8 cellular contexts compared by ENCODE assay signal in genomic region chr5:127229185-127229889, GRCh38.
A peak's percentile ranks its signal among the peaks of the same experiment; 100 is the strongest.
DNase-seq lines count a peak whose midpoint lies in the region; ATAC-seq and TF ChIP-seq lines count a peak whose summit lies in the region.

No MANE protein-coding gene starts in this region.

- H3K36me3 ChIP-seq in SJSA1 (no peaks in the 10 kb centered on the region), left ventricle myocardium inferior (no peaks in the 10 kb centered on the region), vagina (no peaks in the 10 kb centered on the region)

- TF ChIP-seq POLR2A in vagina (IDR thresholded peaks at IDR 0.05): no peak

- no peaks in the 10 kb centered on the region for H3K36me3 Mint-ChIP-seq in progenitor cell of endocrine pancreas (ENCODE audit: insufficient read depth)

- H3K27me3 ChIP-seq in SJSA1 (replicated peaks): 0 out of 2 replicates have a peak, but pooled peaks cover 6% of the 10 kb centered on the region
- no peaks in the 10 kb centered on the region for H3K27me3 ChIP-seq in left ventricle myocardium inferior (ENCODE audit: low read depth)
- H3K27me3 ChIP-seq in vagina: no peaks in the 10 kb centered on the region

- H3K9me3 ChIP-seq in SJSA1 (replicated peaks) (no peaks in the 10 kb centered on the region), left ventricle myocardium inferior (replicated peaks) (no peaks in the 10 kb centered on the region), vagina (no peaks in the 10 kb centered on the region)

- peak overlapping the region; percentile 78 for H3K27ac Mint-ChIP-seq in progenitor cell of endocrine pancreas

- intact Hi-C loops in left ventricle myocardium inferior (cut with micrococcal nuclease): no loop called here
- intact Hi-C loops in vagina (cut with DNase I): no loop called here

- peak overlapping the region; percentile 64 for H3K4me3 Mint-ChIP-seq in progenitor cell of endocrine pancreas (ENCODE audit: low read depth)

- H3K4me1 Mint-ChIP-seq in progenitor cell of endocrine pancreas (ENCODE audit: low read depth): peaks cover 3% of the 10 kb centered on the region

- peaks cover 54% of the 10 kb centered on the region for H3K27me3 Mint-ChIP-seq in progenitor cell of endocrine pancreas

- TF ChIP-seq CTCF in AG09309 (IDR thresholded peaks at IDR 0.05; ENCODE audit: control insufficient read depth, insufficient read depth, low read depth, low read length, missing control alignments): peak; percentile 18
- TF ChIP-seq CTCF in left ventricle myocardium inferior (IDR thresholded peaks at IDR 0.05; ENCODE audit: borderline replicate concordance): peak; percentile 37
- TF ChIP-seq CTCF in progenitor cell of endocrine pancreas (IDR thresholded peaks at IDR 0.05; ENCODE audit: unreplicated experiment): peak; percentile 14
- TF ChIP-seq CTCF in vagina (IDR thresholded peaks at IDR 0.05): no peak

- H3K27ac ChIP-seq in SJSA1 (no peak overlapping the region), left ventricle myocardium inferior (replicated peaks) (peak overlapping the region; percentile 46), vagina (no peak overlapping the region)

- H3K9me3 Mint-ChIP-seq in progenitor cell of endocrine pancreas (ENCODE audit: low read depth): peaks cover 2% of the 10 kb centered on the region

- ATAC-seq in GM18907 (IDR thresholded peaks at IDR 0.05; ENCODE audit: unreplicated experiment): peak; percentile 90
- ATAC-seq in HG03175 (IDR thresholded peaks at IDR 0.05; ENCODE audit: unreplicated experiment): peak; percentile 82

- DNase-seq in AG09309 (ENCODE audit: low read depth): no peak
- peak in 1 of 2 experiments; percentile 16 for DNase-seq in SJSA1 (ENCODE audit: low read depth in 1 of 2, low spot score in 2 of 2)
- DNase-seq in activated naive CD8-positive, alpha-beta T cell treated with anti-CD3 and anti-CD28 coated beads, Interleukin-2, amount 50 U/mL, for 16 hours (ENCODE audit: low read depth, low spot score): peak; percentile 6
- peak; percentile 59 for DNase-seq in left ventricle myocardium inferior
- DNase-seq in progenitor cell of endocrine pancreas (ENCODE audit: low spot score, unreplicated experiment): peak; percentile 24
- no peak for DNase-seq in vagina (ENCODE audit: extremely low spot score in 2 of 2)

- H3K4me3 ChIP-seq in AG09309 (ENCODE audit: control insufficient read depth, low read depth, low read length) (peak overlapping the region; percentile 56), SJSA1 (peak overlapping the region; percentile 34), left ventricle myocardium inferior (peak overlapping the region; percentile 70), vagina (peak overlapping the region; percentile 47 to 51)

- peaks cover 6% of the 10 kb centered on the region; the same call in 1 of the 2 replicates for H3K4me1 ChIP-seq in SJSA1 (replicated peaks)
- H3K4me1 ChIP-seq in left ventricle myocardium inferior: peaks cover 14% of the 10 kb centered on the region
- no peaks in the 10 kb centered on the region for H3K4me1 ChIP-seq in vagina

Comparison
In these comparisons a context has a peak if more than half of its experiments do, and no peak if none do; other contexts are left out.
1. DNase-seq: peak in activated naive CD8-positive, alpha-beta T cell treated with anti-CD3 and anti-CD28 coated beads, Interleukin-2, amount 50 U/mL, for 16 hours (single experiment), left ventricle myocardium inferior (single experiment) and progenitor cell of endocrine pancreas (single experiment); none in AG09309 (single experiment) and vagina (0 of 2).
2. CTCF ChIP-seq: peak in AG09309 (single experiment), left ventricle myocardium inferior (single experiment) and progenitor cell of endocrine pancreas (single experiment); none in vagina (0 of 3).
3. Peak in every context shown above with its lines, with median percentiles within 50 percentile points of each other: H3K4me3 ChIP-seq.